Comparison of ENCODE assay signal across 1 cellular context in the genomic region with DNA sequence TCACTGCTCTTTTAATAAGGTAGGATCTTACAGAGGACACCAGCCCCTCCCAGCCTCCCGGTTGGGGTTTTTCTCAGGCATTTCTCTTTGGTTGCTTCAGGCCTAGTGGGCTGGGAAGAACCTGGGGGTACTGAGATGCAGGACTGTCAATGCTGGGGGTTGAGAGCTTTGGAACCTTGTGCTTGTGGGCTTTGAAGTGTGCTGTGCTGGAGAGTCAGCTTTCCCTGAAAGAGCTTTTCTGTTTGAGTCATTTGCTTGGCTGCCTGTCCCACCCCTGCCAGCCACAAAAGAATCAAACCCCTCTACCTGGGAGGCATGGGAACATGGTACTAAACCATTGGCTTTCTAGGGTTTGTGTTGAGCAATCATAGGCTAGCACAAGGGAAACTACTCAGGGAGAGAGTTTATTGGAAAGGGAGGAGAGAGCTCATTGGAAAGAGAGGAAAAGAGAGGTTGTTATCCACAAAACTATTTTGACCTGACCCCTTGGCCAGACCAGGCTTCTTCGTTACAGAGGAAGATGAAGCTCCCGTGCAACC.
TF ChIP-seq lines count a peak whose summit lies in the region.

No MANE protein-coding gene starts in this region.

TF ChIP-seq in HepG2, 621 proteins besides CTCF, POLR2A, EP300 and RAD21:
- TF ChIP-seq, protein P1, sequence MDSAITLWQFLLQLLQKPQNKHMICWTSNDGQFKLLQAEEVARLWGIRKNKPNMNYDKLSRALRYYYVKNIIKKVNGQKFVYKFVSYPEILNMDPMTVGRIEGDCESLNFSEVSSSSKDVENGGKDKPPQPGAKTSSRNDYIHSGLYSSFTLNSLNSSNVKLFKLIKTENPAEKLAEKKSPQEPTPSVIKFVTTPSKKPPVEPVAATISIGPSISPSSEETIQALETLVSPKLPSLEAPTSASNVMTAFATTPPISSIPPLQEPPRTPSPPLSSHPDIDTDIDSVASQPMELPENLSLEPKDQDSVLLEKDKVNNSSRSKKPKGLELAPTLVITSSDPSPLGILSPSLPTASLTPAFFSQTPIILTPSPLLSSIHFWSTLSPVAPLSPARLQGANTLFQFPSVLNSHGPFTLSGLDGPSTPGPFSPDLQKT (CRISPR knock-in tag; IDR thresholded peaks at IDR 0.05; ENCODE audit: borderline replicate concordance) = no peak
- TF ChIP-seq SAP130 (CRISPR knock-in tag; IDR thresholded peaks at IDR 0.05; ENCODE audit: low read depth) (0 out of 2 replicates have a peak, but pooled peaks have one; percentile 0), CEBPB (IDR thresholded peaks at IDR 0.05; ENCODE audit: borderline replicate concordance, low read depth, low read length) (peak; percentile 50; the same call in 1 of the 2 replicates), ZBTB38 (CRISPR knock-in tag; IDR thresholded peaks at IDR 0.05) (no peak), ZNF75D (CRISPR knock-in tag; IDR thresholded peaks at IDR 0.05; ENCODE audit: borderline replicate concordance) (no peak), NCOA2 (CRISPR knock-in tag; IDR thresholded peaks at IDR 0.05) (no peak), NFRKB (IDR thresholded peaks at IDR 0.05) (no peak), ERF (CRISPR knock-in tag; IDR thresholded peaks at IDR 0.05) (peak; percentile 7; the same call in 1 of the 2 replicates), HNRNPUL1 (IDR thresholded peaks at IDR 0.05; ENCODE audit: low read depth, low read length) (no peak), ZNF713 (CRISPR knock-in tag; IDR thresholded peaks at IDR 0.05) (no peak), BCL6 (CRISPR knock-in tag; IDR thresholded peaks at IDR 0.05) (peak; percentile 82), ZFY (CRISPR knock-in tag; IDR thresholded peaks at IDR 0.05) (0 out of 2 replicates have a peak, but pooled peaks have one; percentile 18), TOE1 (CRISPR knock-in tag; IDR thresholded peaks at IDR 0.05) (no peak), TCF7 (IDR thresholded peaks at IDR 0.05; ENCODE audit: low read depth) (no peak), ZNF335 (CRISPR knock-in tag; IDR thresholded peaks at IDR 0.05) (no peak), MATR3 (CRISPR knock-in tag; IDR thresholded peaks at IDR 0.05) (no peak), CEBPG (CRISPR knock-in tag; IDR thresholded peaks at IDR 0.05) (peak; percentile 56; the same call in 1 of the 2 replicates), FOXP1 (IDR thresholded peaks at IDR 0.05) (no peak), FOXP1 (CRISPR knock-in tag; IDR thresholded peaks at IDR 0.05) (no peak), MEF2D (CRISPR knock-in tag; IDR thresholded peaks at IDR 0.05) (0 out of 2 replicates have a peak, but pooled peaks have one; percentile 41), HDAC1 (CRISPR knock-in tag; IDR thresholded peaks at IDR 0.05) (0 out of 2 replicates have a peak, but pooled peaks have one; percentile 26), SATB2 (CRISPR knock-in tag; IDR thresholded peaks at IDR 0.05) (no peak)
- TF ChIP-seq, protein P2, sequence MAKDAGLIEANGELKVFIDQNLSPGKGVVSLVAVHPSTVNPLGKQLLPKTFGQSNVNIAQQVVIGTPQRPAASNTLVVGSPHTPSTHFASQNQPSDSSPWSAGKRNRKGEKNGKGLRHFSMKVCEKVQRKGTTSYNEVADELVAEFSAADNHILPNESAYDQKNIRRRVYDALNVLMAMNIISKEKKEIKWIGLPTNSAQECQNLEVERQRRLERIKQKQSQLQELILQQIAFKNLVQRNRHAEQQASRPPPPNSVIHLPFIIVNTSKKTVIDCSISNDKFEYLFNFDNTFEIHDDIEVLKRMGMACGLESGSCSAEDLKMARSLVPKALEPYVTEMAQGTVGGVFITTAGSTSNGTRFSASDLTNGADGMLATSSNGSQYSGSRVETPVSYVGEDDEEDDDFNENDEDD (CRISPR knock-in tag; IDR thresholded peaks at IDR 0.05; ENCODE audit: borderline replicate concordance) = no peak
